Comparison of ENCODE assay signal across 21 cellular contexts in genomic region chr16:90078594-90078895, GRCh38. TPM values are rescaled to one million over a fixed set of nuclear protein-coding genes. Genes with fewer than 3 reads are reported as not detected.
A peak's percentile ranks its signal among the peaks of the same experiment; 100 is the strongest.
DNase-seq lines count a peak whose midpoint lies in the region; ATAC-seq and TF ChIP-seq lines count a peak whose summit lies in the region.
"Had no signal": no experiment of that assay in that cellular context is flagged by ENCODE, and none has a peak within 500 bp of the region (broad histone marks: within the 10 kb centered on the region; RNA-seq: fewer than 3 reads in every experiment).

No MANE protein-coding gene starts in this region.

- H3K9me3 Mint-ChIP-seq in CD4-positive, alpha-beta T cell, result no peaks in the 10 kb centered on the region
- no peaks in the 10 kb centered on the region for H3K9me3 Mint-ChIP-seq in activated T-helper 17 cell treated with anti-CD3 and anti-CD28 coated beads, Interleukin-2, amount 50 U/mL, for 72 hours
- H3K9me3 Mint-ChIP-seq in effector memory CD8-positive, alpha-beta T cell, result no peaks in the 10 kb centered on the region
- peaks cover 4% of the 10 kb centered on the region; the same call in 1 of the 2 replicates for H3K9me3 Mint-ChIP-seq in WTC11
- H3K9me3 Mint-ChIP-seq: activated CD4-positive, alpha-beta T cell treated with anti-CD3 and anti-CD28 coated beads, Interleukin-2, amount 10 ng/mL, durations not matched to agents 7 days and 5 days; type B pancreatic cell had no signal

- CTCF ChIA-PET in CD4-positive, alpha-beta T cell (lab: Charles Lee), result interaction anchor here (0.9 kb wide), 1 partner anchor 58 kb away, joined by 3 read pairs; no protein-coding TSS in a partner anchor
- CTCF ChIA-PET in WTC11 (lab: Charles Lee), result no interaction called here

- no peak for ATAC-seq in CD4-positive, alpha-beta T cell (ENCODE audit: poor library complexity)
- ATAC-seq in activated T-helper 17 cell treated with anti-CD3 and anti-CD28 coated beads, Interleukin-2, amount 50 U/mL, for 72 hours (replicated peaks), result no peak
- ATAC-seq in effector memory CD8-positive, alpha-beta T cell (replicated peaks), result no peak
- ATAC-seq in WTC11, result no peak
- ATAC-seq: Right ventricle myocardium inferior had no signal

- H3K9me3 ChIP-seq in CD4-positive, alpha-beta T cell (ENCODE audit: control insufficient read depth, low read length), result no peaks in the 10 kb centered on the region
- H3K9me3 ChIP-seq: breast epithelium, HAP-1, neutrophil had no signal

- H3K27ac Mint-ChIP-seq in CD4-positive, alpha-beta T cell, result no peak overlapping the region
- no peak overlapping the region for H3K27ac Mint-ChIP-seq in activated T-helper 17 cell treated with anti-CD3 and anti-CD28 coated beads, Interleukin-2, amount 50 U/mL, for 72 hours
- H3K27ac Mint-ChIP-seq in effector memory CD8-positive, alpha-beta T cell, result no peak overlapping the region
- H3K27ac Mint-ChIP-seq in WTC11, result no peak overlapping the region

- intact Hi-C loops in CD4-positive, alpha-beta T cell (cut with DNase I, micrococcal nuclease), result no loop called here

- H3K4me3 Mint-ChIP-seq in CD4-positive, alpha-beta T cell, result peak overlapping the region; percentile 50
- H3K4me3 Mint-ChIP-seq in activated T-helper 17 cell treated with anti-CD3 and anti-CD28 coated beads, Interleukin-2, amount 50 U/mL, for 72 hours, result peak overlapping the region; percentile 90
- peak overlapping the region in 1 of 2 donors; percentile 84 for H3K4me3 Mint-ChIP-seq in effector memory CD8-positive, alpha-beta T cell
- H3K4me3 Mint-ChIP-seq in WTC11, result no peak overlapping the region

- DNase-seq in AML-193 (lab: John Stamatoyannopoulos, UW) (peak; percentile 32 to 49), NCI-H2196 treated with DMSO at 0.1 percent for 48 hours (lab: John Stamatoyannopoulos, UW; ENCODE audit: unreplicated experiment) (peak; percentile 2), midbrain (lab: John Stamatoyannopoulos, UW) (no peak), hepatic stellate cell (ENCODE audit: low spot score) (no peak), WTC11 (ENCODE audit: low spot score) (no peak)
- DNase-seq in CD4-positive, alpha-beta T cell, result no peak
- DNase-seq in effector memory CD8-positive, alpha-beta T cell, result no peak
- DNase-seq: activated CD4-positive, alpha-beta T cell treated with anti-CD3 and anti-CD28 coated beads, Interleukin-2, amount 10 ng/mL, durations not matched to agents 7 days and 5 days; activated effector memory CD4-positive, alpha-beta T cell treated with anti-CD3 and anti-CD28 coated beads, Interleukin-2, amount 50 U/mL, for 16 hours; NCI-H187; OCI-M1; retina had no signal

- no peak overlapping the region for H3K27ac ChIP-seq in CD4-positive, alpha-beta T cell (ENCODE audit: low read depth, low read length)

- H3K27me3 ChIP-seq in CD4-positive, alpha-beta T cell (ENCODE audit: control insufficient read depth, insufficient read depth, low read length), result no peaks in the 10 kb centered on the region
- H3K27me3 ChIP-seq: breast epithelium had no signal

- POLR2A ChIA-PET in CD4-positive, alpha-beta T cell (lab: Charles Lee), result no interaction called here
- POLR2A ChIA-PET in WTC11 (lab: Charles Lee), result interaction anchor here (0.6 kb wide), 1 partner anchor 278 kb away, joined by 3 read pairs; no protein-coding TSS in a partner anchor

- H3K36me3 Mint-ChIP-seq in CD4-positive, alpha-beta T cell (ENCODE audit: low read depth), result peaks cover 8% of the 10 kb centered on the region
- H3K36me3 Mint-ChIP-seq in activated T-helper 17 cell treated with anti-CD3 and anti-CD28 coated beads, Interleukin-2, amount 50 U/mL, for 72 hours (ENCODE audit: low read depth), result no peaks in the 10 kb centered on the region
- H3K36me3 Mint-ChIP-seq in effector memory CD8-positive, alpha-beta T cell (ENCODE audit: insufficient read depth), result peaks cover 18% of the 10 kb centered on the region
- H3K36me3 Mint-ChIP-seq in WTC11, result no peaks in the 10 kb centered on the region
- H3K36me3 Mint-ChIP-seq: type B pancreatic cell had no signal

- peaks cover 31% of the 10 kb centered on the region for H3K4me1 Mint-ChIP-seq in CD4-positive, alpha-beta T cell (ENCODE audit: low read depth)
- peaks cover 19% of the 10 kb centered on the region for H3K4me1 Mint-ChIP-seq in activated T-helper 17 cell treated with anti-CD3 and anti-CD28 coated beads, Interleukin-2, amount 50 U/mL, for 72 hours
- H3K4me1 Mint-ChIP-seq in effector memory CD8-positive, alpha-beta T cell (ENCODE audit: low read depth in 2 of 2), result peaks cover 29 to 31% of the 10 kb centered on the region in 2 donors
- peaks cover 17% of the 10 kb centered on the region for H3K4me1 Mint-ChIP-seq in WTC11

- H3K27me3 Mint-ChIP-seq in CD4-positive, alpha-beta T cell, result peaks cover 14% of the 10 kb centered on the region
- H3K27me3 Mint-ChIP-seq in activated T-helper 17 cell treated with anti-CD3 and anti-CD28 coated beads, Interleukin-2, amount 50 U/mL, for 72 hours, result peaks cover 3% of the 10 kb centered on the region
- H3K27me3 Mint-ChIP-seq in effector memory CD8-positive, alpha-beta T cell, result peaks cover 0 to 17% of the 10 kb centered on the region in 2 donors
- peaks cover 79% of the 10 kb centered on the region for H3K27me3 Mint-ChIP-seq in WTC11 (ENCODE audit: low read depth)

- TF ChIP-seq CTCF in CD4-positive, alpha-beta T cell (IDR thresholded peaks at IDR 0.05), result no peak
- TF ChIP-seq CTCF in WTC11 (IDR thresholded peaks at IDR 0.05), result no peak

TF ChIP-seq in WTC11, 78 proteins besides CTCF, POLR2A, EP300 and RAD21:
- no peak for TF ChIP-seq TP53 (CRISPR knock-in tag; IDR thresholded peaks at IDR 0.05)

RNA-seq across cellular contexts. Expression of gene PRDM7, which starts 1.4 kb away (rescaled TPM):
- not detected for total RNA-seq in CD4-positive, alpha-beta T cell
- under 1 TPM in 1 of 2 donors, not detected in 1; 0.13 TPM for total RNA-seq in activated T-helper 17 cell treated with anti-CD3 and anti-CD28 coated beads, Interleukin-2, amount 50 U/mL, for 72 hours
- 0.07 TPM in 1 of 3 replicates, not detected in the others for total RNA-seq in WTC11 (2021)
- total RNA-seq: activated CD4-positive, alpha-beta T cell treated with anti-CD3 and anti-CD28 coated beads, Interleukin-2, amount 10 ng/mL, durations not matched to agents 7 days and 5 days; breast epithelium; Daoy; lung; M059J; Right ventricle myocardium inferior had no signal

RNA-seq across cellular contexts. Expression of gene DBNDD1, which starts 59.3 kb away (rescaled TPM):
- total RNA-seq in CD4-positive, alpha-beta T cell, result 1 to 10 TPM; 2.6 to 2.8 TPM
- total RNA-seq in activated T-helper 17 cell treated with anti-CD3 and anti-CD28 coated beads, Interleukin-2, amount 50 U/mL, for 72 hours, result under 1 TPM in 1 of 2 donors, not detected in 1; 0.53 TPM
- total RNA-seq in WTC11 (2021), result 74.8 to 77.0 TPM (median 75.0 TPM) in 3 replicates

Comparison
In these comparisons a context has a peak if more than half of its experiments do, and no peak if none do; other contexts are left out.
1. DNase-seq: peak in AML-193 (2 of 2) and NCI-H2196 treated with DMSO at 0.1 percent for 48 hours (single experiment); none in CD4-positive, alpha-beta T cell (0 of 10), midbrain (single experiment), hepatic stellate cell (single experiment), effector memory CD8-positive, alpha-beta T cell (0 of 3) and WTC11 (single experiment).
2. RNA of gene DBNDD1, which starts 59.3 kb away (total RNA-seq): 74.8 to 77.0 TPM in WTC11; 2.6 to 2.8 TPM in CD4-positive, alpha-beta T cell and 0.53 TPM in activated T-helper 17 cell treated with anti-CD3 and anti-CD28 coated beads, Interleukin-2, amount 50 U/mL, for 72 hours; every median in the first group is over 10 times any median in the second.